ENCODE assay signal across 1 cellular context in genomic region chr3:38153986-38154608, GRCh38.
TF ChIP-seq lines count a peak whose summit lies in the region.

No MANE protein-coding gene starts in this region.

TF ChIP-seq in HEK293, 187 proteins besides CTCF, POLR2A, EP300 and RAD21 (continued from another document):
- TF ChIP-seq, protein P1, sequence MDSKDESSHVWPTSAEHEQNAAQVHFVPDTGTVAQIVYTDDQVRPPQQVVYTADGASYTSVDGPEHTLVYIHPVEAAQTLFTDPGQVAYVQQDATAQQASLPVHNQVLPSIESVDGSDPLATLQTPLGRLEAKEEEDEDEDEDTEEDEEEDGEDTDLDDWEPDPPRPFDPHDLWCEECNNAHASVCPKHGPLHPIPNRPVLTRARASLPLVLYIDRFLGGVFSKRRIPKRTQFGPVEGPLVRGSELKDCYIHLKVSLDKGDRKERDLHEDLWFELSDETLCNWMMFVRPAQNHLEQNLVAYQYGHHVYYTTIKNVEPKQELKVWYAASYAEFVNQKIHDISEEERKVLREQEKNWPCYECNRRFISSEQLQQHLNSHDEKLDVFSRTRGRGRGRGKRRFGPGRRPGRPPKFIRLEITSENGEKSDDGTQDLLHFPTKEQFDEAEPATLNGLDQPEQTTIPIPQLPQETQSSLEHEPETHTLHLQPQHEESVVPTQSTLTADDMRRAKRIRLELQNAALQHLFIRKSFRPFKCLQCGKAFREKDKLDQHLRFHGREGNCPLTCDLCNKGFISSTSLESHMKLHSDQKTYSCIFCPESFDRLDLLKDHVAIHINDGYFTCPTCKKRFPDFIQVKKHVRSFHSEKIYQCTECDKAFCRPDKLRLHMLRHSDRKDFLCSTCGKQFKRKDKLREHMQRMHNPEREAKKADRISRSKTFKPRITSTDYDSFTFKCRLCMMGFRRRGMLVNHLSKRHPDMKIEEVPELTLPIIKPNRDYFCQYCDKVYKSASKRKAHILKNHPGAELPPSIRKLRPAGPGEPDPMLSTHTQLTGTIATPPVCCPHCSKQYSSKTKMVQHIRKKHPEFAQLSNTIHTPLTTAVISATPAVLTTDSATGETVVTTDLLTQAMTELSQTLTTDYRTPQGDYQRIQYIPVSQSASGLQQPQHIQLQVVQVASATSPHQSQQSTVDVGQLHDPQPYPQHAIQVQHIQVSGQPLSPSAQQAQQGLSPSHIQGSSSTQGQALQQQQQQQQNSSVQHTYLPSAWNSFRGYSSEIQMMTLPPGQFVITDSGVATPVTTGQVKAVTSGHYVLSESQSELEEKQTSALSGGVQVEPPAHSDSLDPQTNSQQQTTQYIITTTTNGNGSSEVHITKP (tag by site-specific recombination; IDR thresholded peaks at IDR 0.05): peak; percentile 76
- TF ChIP-seq ZNF184 (tag by site-specific recombination; IDR thresholded peaks at IDR 0.05) (no peak), PRDM6 (tag by site-specific recombination; IDR thresholded peaks at IDR 0.05) (peak; percentile 99), ZNF514 (tag by site-specific recombination; IDR thresholded peaks at IDR 0.05) (no peak), SP7 (tag by site-specific recombination; IDR thresholded peaks at IDR 0.05) (peak; percentile 96), ZNF629 (tag by site-specific recombination; IDR thresholded peaks at IDR 0.05) (peak; percentile 85), ZNF335 (tag by site-specific recombination; conservative IDR thresholded peaks at IDR 0.05) (peak; percentile 90), ZNF175 (tag by site-specific recombination; IDR thresholded peaks at IDR 0.05) (no peak)
- TF ChIP-seq, protein P2, sequence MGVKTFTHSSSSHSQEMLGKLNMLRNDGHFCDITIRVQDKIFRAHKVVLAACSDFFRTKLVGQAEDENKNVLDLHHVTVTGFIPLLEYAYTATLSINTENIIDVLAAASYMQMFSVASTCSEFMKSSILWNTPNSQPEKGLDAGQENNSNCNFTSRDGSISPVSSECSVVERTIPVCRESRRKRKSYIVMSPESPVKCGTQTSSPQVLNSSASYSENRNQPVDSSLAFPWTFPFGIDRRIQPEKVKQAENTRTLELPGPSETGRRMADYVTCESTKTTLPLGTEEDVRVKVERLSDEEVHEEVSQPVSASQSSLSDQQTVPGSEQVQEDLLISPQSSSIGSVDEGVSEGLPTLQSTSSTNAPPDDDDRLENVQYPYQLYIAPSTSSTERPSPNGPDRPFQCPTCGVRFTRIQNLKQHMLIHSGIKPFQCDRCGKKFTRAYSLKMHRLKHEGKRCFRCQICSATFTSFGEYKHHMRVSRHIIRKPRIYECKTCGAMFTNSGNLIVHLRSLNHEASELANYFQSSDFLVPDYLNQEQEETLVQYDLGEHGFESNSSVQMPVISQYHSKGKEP (tag by site-specific recombination; IDR thresholded peaks at IDR 0.05): peak; percentile 13; the same call in 1 of the 2 replicates
